19 cellular contexts compared by ENCODE assay signal in genomic region chr5:68490401-68490800, GRCh38.
DNase-seq lines count a peak whose midpoint lies in the region; TF ChIP-seq lines count a peak whose summit lies in the region.
"Had no signal": no experiment of that assay in that cellular context is flagged by ENCODE, and none has a peak within 500 bp of the region (broad histone marks: within the 10 kb centered on the region; RNA-seq: fewer than 3 reads in every experiment).

No MANE protein-coding gene starts in this region.

- H3K9me3 ChIP-seq in tibial artery (peaks cover 0 to 4% (median 0%) of the 10 kb centered on the region in 3 donors), esophagus squamous epithelium (peaks cover 0 to 8% (median 0%) of the 10 kb centered on the region in 3 donors)

- DNase-seq in DMS 273 treated with DMSO at 0.1 percent for 48 hours (lab: John Stamatoyannopoulos, UW): peak; percentile 9
- DNase-seq in NCI-H2171 treated with DMSO at 0.1 percent for 48 hours (lab: John Stamatoyannopoulos, UW): peak; percentile 82
- peak; percentile 93 for DNase-seq in left kidney (ENCODE audit: low read depth, low spot score)
- no peak for DNase-seq in tibial artery
- DNase-seq in Calu3: no peak
- no peak for DNase-seq in islet precursor cell
- no peak for DNase-seq in esophagus squamous epithelium (lab: John Stamatoyannopoulos, UW)
- DNase-seq: CD8-positive, alpha-beta T cell; H7; Kasumi-1; NCI-H1092; NCI-H1436; NCI-H187 treated with DMSO at 0.1 percent for 48 hours; NCI-H446 treated with DMSO at 0.1 percent for 48 hours; NCI-H526 treated with DMSO at 0.1 percent for 48 hours; PC-9; RPMI8226; SHP77; SK-N-SH had no signal

- H3K27ac ChIP-seq in tibial artery (peak overlapping the region; percentile 72 to 73), esophagus squamous epithelium (no peak overlapping the region)
- H3K27ac ChIP-seq: PC-9 had no signal

- H3K27me3 Mint-ChIP-seq in Calu3 (ENCODE audit: unreplicated experiment): no peaks in the 10 kb centered on the region

- peaks cover 5% of the 10 kb centered on the region for H3K9me3 Mint-ChIP-seq in Calu3 (ENCODE audit: low read depth, unreplicated experiment)

- CTCF ChIA-PET in Calu3 (lab: Charles Lee): no interaction called here

- BruUV-seq in Calu3 (replicated peaks; lab: Mats Ljungman, UMichigan): no TSS peak

- H3K27ac Mint-ChIP-seq in Calu3 (ENCODE audit: unreplicated experiment): no peak overlapping the region
- H3K27ac Mint-ChIP-seq: CD8-positive, alpha-beta T cell had no signal

- intact Hi-C loops in tibial artery (cut with DNase I; ENCODE audit: low total_unique reads) (no loop called here), Calu3 (cut with micrococcal nuclease; ENCODE audit: unreplicated experiment) (no loop called here), esophagus squamous epithelium (cut with DNase I) (no loop called here)

- no peak for TF ChIP-seq POLR2A in esophagus squamous epithelium (IDR thresholded peaks at IDR 0.05)

- H3K36me3 ChIP-seq in tibial artery (no peaks in the 10 kb centered on the region), esophagus squamous epithelium (no peaks in the 10 kb centered on the region)

- 66 to 72% methylated on average over 2 of the region's 2 CpGs for WGBS in esophagus squamous epithelium, 2 donors

- H3K27me3 ChIP-seq in tibial artery: no peaks in the 10 kb centered on the region
- no peaks in the 10 kb centered on the region for H3K27me3 ChIP-seq in esophagus squamous epithelium

- H3K4me3 Mint-ChIP-seq in Calu3 (ENCODE audit: low read depth, unreplicated experiment): no peak overlapping the region
- H3K4me3 Mint-ChIP-seq: CD8-positive, alpha-beta T cell had no signal

- H3K4me1 Mint-ChIP-seq in Calu3 (ENCODE audit: low read depth, unreplicated experiment): no peaks in the 10 kb centered on the region

- no peak for TF ChIP-seq CTCF in tibial artery (IDR thresholded peaks at IDR 0.05)
- no peak for TF ChIP-seq CTCF in Calu3 (IDR thresholded peaks at IDR 0.05; ENCODE audit: unreplicated experiment)
- TF ChIP-seq CTCF in esophagus squamous epithelium (IDR thresholded peaks at IDR 0.05): no peak

- H3K4me3 ChIP-seq in tibial artery (no peak overlapping the region), esophagus squamous epithelium (no peak overlapping the region)
- H3K4me3 ChIP-seq: PC-9 had no signal

- H3K4me1 ChIP-seq in tibial artery: peaks cover 0 to 21% (median 7%) of the 10 kb centered on the region in 4 donors
- H3K4me1 ChIP-seq in esophagus squamous epithelium: no peaks in the 10 kb centered on the region

- H3K36me3 Mint-ChIP-seq in Calu3 (ENCODE audit: insufficient read depth, unreplicated experiment): no peaks in the 10 kb centered on the region
- H3K36me3 Mint-ChIP-seq: CD8-positive, alpha-beta T cell had no signal

Comparison
In these comparisons a context has a peak if more than half of its experiments do, and no peak if none do; other contexts are left out.
1. DNase-seq: peak in DMS 273 treated with DMSO at 0.1 percent for 48 hours (single experiment), NCI-H2171 treated with DMSO at 0.1 percent for 48 hours (single experiment) and left kidney (single experiment); none in tibial artery (0 of 2), Calu3 (single experiment), islet precursor cell (single experiment) and esophagus squamous epithelium (single experiment).
2. H3K27ac ChIP-seq: peak in tibial artery (2 of 2); none in esophagus squamous epithelium (0 of 4).